ENCODE assay signal across 36 cellular contexts in the genomic region with DNA sequence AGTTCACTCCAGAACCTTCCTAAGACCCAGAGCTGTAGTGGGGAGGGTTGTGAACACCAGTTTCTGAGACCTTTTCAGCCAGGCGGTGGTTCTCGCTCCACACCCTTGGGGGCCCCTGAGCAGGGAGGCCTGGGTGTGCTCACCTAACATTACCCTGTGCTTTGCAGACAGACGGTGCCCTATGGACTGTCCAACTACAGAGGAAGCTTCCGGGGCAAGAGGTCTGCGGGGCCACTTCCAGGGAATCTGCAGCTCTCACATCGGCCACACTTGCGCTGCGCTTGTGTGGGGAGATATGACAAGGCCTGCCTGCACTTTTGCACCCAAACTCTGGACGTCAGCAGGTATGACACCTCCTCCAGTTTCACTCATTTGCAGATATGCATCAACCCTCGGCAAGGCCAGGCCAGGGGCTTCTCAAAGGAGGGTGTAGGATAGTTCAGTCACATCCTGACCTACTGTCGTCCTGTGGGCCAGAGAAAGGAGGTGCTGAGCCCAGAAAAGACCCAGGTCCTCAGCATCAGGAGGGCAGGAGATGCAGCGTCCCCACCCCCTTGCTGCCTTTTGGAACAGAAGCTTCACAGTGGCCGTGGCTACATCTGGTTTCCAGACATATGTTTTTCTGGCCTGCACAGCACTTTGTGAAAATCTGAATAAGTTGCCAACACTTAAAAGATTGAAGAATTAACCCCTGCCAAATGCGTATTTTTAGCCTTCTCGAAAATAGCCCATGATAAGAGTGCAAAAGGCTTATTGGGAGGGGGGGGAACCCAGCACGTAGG.
"Had no signal": no experiment of that assay in that cellular context is flagged by ENCODE, and none has a peak within 500 bp of the region (broad histone marks: within the 10 kb centered on the region; RNA-seq: fewer than 3 reads in every experiment).

No MANE protein-coding gene starts in this region.

- H3K4me1 Mint-ChIP-seq: activated CD4-positive, alpha-beta memory T cell treated with anti-CD3 and anti-CD28 coated beads, Interleukin-2, amount 10 ng/mL, durations not matched to agents 7 days and 5 days; activated CD8-positive, alpha-beta memory T cell treated with anti-CD3 and anti-CD28 coated beads, Interleukin-2, amount 10 ng/mL, durations not matched to agents 7 days and 5 days; activated naive CD8-positive, alpha-beta T cell treated with anti-CD3 and anti-CD28 coated beads for 36 hours; activated T-helper 17 cell treated with anti-CD3 and anti-CD28 coated beads, Interleukin-2, amount 50 U/mL, for 72 hours had no signal

- H3K9me3 Mint-ChIP-seq: activated CD4-positive, alpha-beta memory T cell treated with anti-CD3 and anti-CD28 coated beads, Interleukin-2, amount 10 ng/mL, durations not matched to agents 7 days and 5 days; activated naive CD8-positive, alpha-beta T cell treated with anti-CD3 and anti-CD28 coated beads for 36 hours; activated T-cell treated with anti-CD3 and anti-CD28 coated beads, Interleukin-2, amount 50 U/mL, for 72 hours; activated T-helper 17 cell treated with anti-CD3 and anti-CD28 coated beads, Interleukin-2, amount 50 U/mL, for 72 hours had no signal

- H3K36me3 Mint-ChIP-seq: activated CD8-positive, alpha-beta memory T cell treated with anti-CD3 and anti-CD28 coated beads, Interleukin-2, amount 10 ng/mL, durations not matched to agents 7 days and 5 days; activated naive CD8-positive, alpha-beta T cell treated with anti-CD3 and anti-CD28 coated beads for 36 hours had no signal

- H3K4me3 Mint-ChIP-seq: activated CD4-positive, alpha-beta memory T cell treated with anti-CD3 and anti-CD28 coated beads, Interleukin-2, amount 10 ng/mL, durations not matched to agents 7 days and 5 days; activated CD8-positive, alpha-beta memory T cell treated with anti-CD3 and anti-CD28 coated beads, Interleukin-2, amount 10 ng/mL, durations not matched to agents 7 days and 5 days; activated naive CD8-positive, alpha-beta T cell treated with anti-CD3 and anti-CD28 coated beads for 36 hours; activated T-cell treated with anti-CD3 and anti-CD28 coated beads, Interleukin-2, amount 50 U/mL, for 72 hours; activated T-helper 17 cell treated with anti-CD3 and anti-CD28 coated beads, Interleukin-2, amount 50 U/mL, for 72 hours had no signal

- DNase-seq: activated CD4-positive, alpha-beta memory T cell treated with anti-CD3 and anti-CD28 coated beads, Interleukin-2, amount 10 ng/mL, durations not matched to agents 7 days and 5 days; activated CD4-positive, alpha-beta T cell treated with anti-CD3 and anti-CD28 coated beads for 1 hour; activated CD4-positive, alpha-beta T cell treated with anti-CD3 and anti-CD28 coated beads for 48 hours; activated CD4-positive, CD25-positive, alpha-beta regulatory T cell; activated CD8-positive, alpha-beta memory T cell treated with anti-CD3 and anti-CD28 coated beads for 24 hours; activated CD8-positive, alpha-beta memory T cell treated with anti-CD3 and anti-CD28 coated beads, Interleukin-2, amount 10 ng/mL, durations not matched to agents 7 days and 5 days; activated CD8-positive, alpha-beta memory T cell treated with anti-CD3 and anti-CD28 coated beads, Interleukin-2, amount 50 U/mL, for 48 hours; activated effector memory CD4-positive, alpha-beta T cell treated with anti-CD3 and anti-CD28 coated beads, Interleukin-2, amount 50 U/mL, for 16 hours; activated naive CD4-positive, alpha-beta T cell; activated naive CD4-positive, alpha-beta T cell treated with anti-CD3 and anti-CD28 coated beads, Interleukin-2, amount 50 U/mL, for 16 hours; activated naive CD8-positive, alpha-beta T cell treated with anti-CD3 and anti-CD28 coated beads for 36 hours; activated T-cell treated with anti-CD3 and anti-CD28 coated beads, Interleukin-2, amount 50 U/mL, for 72 hours; amniotic stem cell; brain microvascular endothelial cell; central memory CD4-positive, alpha-beta T cell; Kasumi-1; KG1; MM.1S; MV-4-11; NCI-H1092; NCI-H1417; NCI-H146; NCI-H187; NCI-H2029 treated with DMSO at 0.1 percent for 48 hours; NCI-H2107; NCI-H2171; NCI-H510A; NCI-H526; NCI-H748 treated with DMSO at 0.1 percent for 48 hours; NK-92 treated with Interleukin-12 subunit alpha and Interleukin-12 subunit beta, amount 100 ng/mL, for 24 hours; PC-3; SIG-M5; T1000; WERI-Rb-1 had no signal

- ATAC-seq: activated CD8-positive, alpha-beta memory T cell treated with anti-CD3 and anti-CD28 coated beads, Interleukin-2, amount 10 ng/mL, durations not matched to agents 7 days and 5 days; activated T-cell treated with anti-CD3 and anti-CD28 coated beads, Interleukin-2, amount 50 U/mL, for 72 hours; activated T-helper 17 cell treated with anti-CD3 and anti-CD28 coated beads, Interleukin-2, amount 50 U/mL, for 72 hours; PC-3; Right ventricle myocardium inferior had no signal

- H3K27me3 Mint-ChIP-seq: activated CD8-positive, alpha-beta memory T cell treated with anti-CD3 and anti-CD28 coated beads, Interleukin-2, amount 10 ng/mL, durations not matched to agents 7 days and 5 days; activated naive CD8-positive, alpha-beta T cell treated with anti-CD3 and anti-CD28 coated beads for 36 hours; activated T-helper 17 cell treated with anti-CD3 and anti-CD28 coated beads, Interleukin-2, amount 50 U/mL, for 72 hours had no signal

- H3K27ac Mint-ChIP-seq: activated CD4-positive, alpha-beta memory T cell treated with anti-CD3 and anti-CD28 coated beads, Interleukin-2, amount 10 ng/mL, durations not matched to agents 7 days and 5 days; activated CD8-positive, alpha-beta memory T cell treated with anti-CD3 and anti-CD28 coated beads, Interleukin-2, amount 10 ng/mL, durations not matched to agents 7 days and 5 days; activated naive CD8-positive, alpha-beta T cell treated with anti-CD3 and anti-CD28 coated beads for 36 hours; activated T-cell treated with anti-CD3 and anti-CD28 coated beads, Interleukin-2, amount 50 U/mL, for 72 hours; activated T-helper 17 cell treated with anti-CD3 and anti-CD28 coated beads, Interleukin-2, amount 50 U/mL, for 72 hours had no signal
